In the genomic region with DNA sequence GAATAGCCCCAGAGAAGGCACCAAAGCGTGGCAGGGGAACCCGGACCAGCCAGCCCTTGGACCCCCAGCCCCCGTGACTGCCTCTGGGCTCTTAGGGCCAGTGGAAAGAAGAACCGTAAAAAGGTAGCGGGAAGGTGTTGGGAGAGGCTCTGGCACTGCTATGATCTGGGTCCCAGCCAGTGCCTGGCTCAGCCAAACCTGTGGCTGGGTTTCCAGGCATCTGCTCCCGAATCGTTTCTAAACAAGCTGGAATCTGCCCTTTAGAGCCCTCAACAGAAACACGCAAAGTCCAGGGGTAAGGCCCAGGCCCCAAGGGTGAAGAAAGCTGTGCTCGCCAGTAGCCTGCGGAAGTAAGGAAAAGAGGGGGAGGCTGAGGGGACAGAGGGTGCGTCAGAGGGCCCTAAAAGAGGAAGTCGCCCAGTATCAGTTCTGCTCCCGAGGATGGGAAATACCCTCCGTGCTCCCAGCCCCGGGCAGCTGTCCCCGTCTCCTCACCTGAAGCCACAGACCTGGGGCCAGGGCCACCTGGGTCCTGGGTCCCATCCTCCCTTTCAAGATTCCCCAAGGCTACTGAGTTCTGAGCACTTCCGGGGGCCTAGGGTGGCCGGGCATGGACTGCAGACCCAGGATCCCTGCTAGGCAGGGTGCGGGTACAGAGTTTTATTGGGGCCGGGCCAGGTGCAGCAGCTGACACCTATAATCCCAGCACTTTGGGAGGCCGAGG, we compare ENCODE assay signal across 8 cellular contexts. TPM values are rescaled to one million over a fixed set of nuclear protein-coding genes. Genes with fewer than 3 reads are reported as not detected.
DNase-seq lines count a peak whose midpoint lies in the region; ATAC-seq and TF ChIP-seq lines count a peak whose summit lies in the region.

No MANE protein-coding gene starts in this region.

- peaks cover 0 to 57% (median 0%) of the 10 kb centered on the region in 4 donors for H3K4me1 ChIP-seq in tibial nerve

- peak in 1 of 2 donors; percentile 65 for TF ChIP-seq EP300 in tibial nerve (IDR thresholded peaks at IDR 0.05)

- DNase-seq in MV-4-11 (lab: John Stamatoyannopoulos, UW) (peak; percentile 92), cardiac septum (ENCODE audit: low spot score) (peak; percentile 87), tibial nerve (ENCODE audit: low spot score in 2 of 2) (peak in 1 of 2 donors; percentile 54), COLO829 (ENCODE audit: low spot score) (no peak), NCI-H748 (lab: John Stamatoyannopoulos, UW; ENCODE audit: unreplicated experiment) (no peak), HEK293T (ENCODE audit: extremely low spot score) (no peak)

- no peaks in the 10 kb centered on the region for H3K36me3 ChIP-seq in tibial nerve

- H3K27me3 ChIP-seq in tibial nerve = peaks cover 0 to 3% of the 10 kb centered on the region in 2 donors

- TF ChIP-seq CTCF in tibial nerve (IDR thresholded peaks at IDR 0.05) = no peak

- H3K4me3 ChIP-seq in tibial nerve = no peak overlapping the region

- H3K9me3 ChIP-seq in tibial nerve = no peaks in the 10 kb centered on the region

- POLR2A ChIA-PET in HEK293T (lab: Yijun Ruan, JAX) = no interaction called here

- 72 to 74% methylated on average over 19 to 21 of the region's 21 CpGs for WGBS in tibial nerve, 2 donors

- CTCF ChIA-PET in HEK293T (lab: Yijun Ruan, JAX) = no interaction called here

- intact Hi-C loops in cardiac septum (cut with DNase I) = no loop called here

- peak overlapping the region in 3 of 4 donors; percentile 75 to 80 (median 77) for H3K27ac ChIP-seq in tibial nerve

- ATAC-seq in GM18505 (IDR thresholded peaks at IDR 0.05; ENCODE audit: unreplicated experiment) (peak; percentile 74), GM21723 (IDR thresholded peaks at IDR 0.05; ENCODE audit: unreplicated experiment) (peak; percentile 79)

- TF ChIP-seq POLR2A in GM18505 (IDR thresholded peaks at IDR 0.05; ENCODE audit: borderline replicate concordance, extremely low read depth, insufficient read depth, insufficient read length) (peak; percentile 46), tibial nerve (IDR thresholded peaks at IDR 0.05) (no peak)

TF ChIP-seq in HEK293T, 16 proteins besides CTCF, POLR2A, EP300 and RAD21:
- no peak for TF ChIP-seq LEF1 (IDR thresholded peaks at IDR 0.05; ENCODE audit: borderline replicate concordance)
- no peak for TF ChIP-seq ZNF384 (IDR thresholded peaks at IDR 0.05)
- no peak for TF ChIP-seq HDGF (IDR thresholded peaks at IDR 0.05; ENCODE audit: borderline replicate concordance)
- TF ChIP-seq TARDBP (IDR thresholded peaks at IDR 0.05) = no peak
- TF ChIP-seq BHLHE40 (IDR thresholded peaks at IDR 0.05; ENCODE audit: borderline replicate concordance) = no peak
- no peak for TF ChIP-seq FOXK2 (IDR thresholded peaks at IDR 0.05)
- TF ChIP-seq ELF4 (IDR thresholded peaks at IDR 0.05) = no peak
- TF ChIP-seq, protein P1, sequence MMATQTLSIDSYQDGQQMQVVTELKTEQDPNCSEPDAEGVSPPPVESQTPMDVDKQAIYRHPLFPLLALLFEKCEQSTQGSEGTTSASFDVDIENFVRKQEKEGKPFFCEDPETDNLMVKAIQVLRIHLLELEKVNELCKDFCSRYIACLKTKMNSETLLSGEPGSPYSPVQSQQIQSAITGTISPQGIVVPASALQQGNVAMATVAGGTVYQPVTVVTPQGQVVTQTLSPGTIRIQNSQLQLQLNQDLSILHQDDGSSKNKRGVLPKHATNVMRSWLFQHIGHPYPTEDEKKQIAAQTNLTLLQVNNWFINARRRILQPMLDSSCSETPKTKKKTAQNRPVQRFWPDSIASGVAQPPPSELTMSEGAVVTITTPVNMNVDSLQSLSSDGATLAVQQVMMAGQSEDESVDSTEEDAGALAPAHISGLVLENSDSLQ (IDR thresholded peaks at IDR 0.05) = no peak
- TF ChIP-seq ARNT (IDR thresholded peaks at IDR 0.05) = no peak
- no peak for TF ChIP-seq SUZ12 (IDR thresholded peaks at IDR 0.05)
- no peak for TF ChIP-seq FOXM1 (IDR thresholded peaks at IDR 0.05; ENCODE audit: borderline replicate concordance)
TF ChIP-seq in HEK293T: peak in this region for 0.

RNA-seq across cellular contexts. Expression of gene IL10RA, which starts 24.7 kb away (rescaled TPM):
- total RNA-seq in cardiac septum (3.0 TPM), tibial nerve (10 to 100 TPM; 16.7 to 42.0 (median 25.9) TPM)

Comparison
In these comparisons a context has a peak if more than half of its experiments do, and no peak if none do; other contexts are left out.
1. DNase-seq: peak in MV-4-11 (single experiment) and cardiac septum (single experiment); none in COLO829 (single experiment), NCI-H748 (single experiment) and HEK293T (single experiment).